In the genomic region with DNA sequence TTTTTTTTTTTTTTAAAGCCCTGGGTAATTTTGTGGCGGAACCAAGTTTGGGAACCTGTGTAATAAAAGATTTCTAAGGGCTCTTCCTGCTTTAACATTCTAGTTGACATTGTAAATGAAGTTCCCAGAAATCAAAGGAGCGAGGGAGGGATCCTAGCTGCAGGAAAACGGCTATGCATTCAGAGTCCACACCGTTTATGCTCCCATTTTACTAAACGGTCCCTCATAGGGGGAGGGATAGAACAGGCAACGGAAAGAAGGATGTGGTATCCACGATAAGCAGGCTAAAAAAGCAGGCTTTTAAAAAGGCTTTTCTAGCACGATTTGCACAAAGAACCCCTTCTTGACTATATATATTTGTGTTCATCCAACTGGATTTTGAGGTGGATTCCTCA, we compare ENCODE assay signal across 8 cellular contexts. TPM values are rescaled to one million over a fixed set of nuclear protein-coding genes. Genes with fewer than 3 reads are reported as not detected.
DNase-seq lines count a peak whose midpoint lies in the region; ATAC-seq lines count a peak whose summit lies in the region.

No MANE protein-coding gene starts in this region.

- H3K4me1 ChIP-seq in HUES64 (ENCODE audit: insufficient read depth, low read length) (peaks cover 6% of the 10 kb centered on the region), subcutaneous abdominal adipose tissue (ENCODE audit: control insufficient read depth in 5 of 5, insufficient read depth in 5 of 5, low read length in 5 of 5) (peaks cover 0 to 18% (median 12%) of the 10 kb centered on the region in 5 donors)

- no peaks in the 10 kb centered on the region for H3K27me3 ChIP-seq in HUES64 (ENCODE audit: insufficient read depth, low read length)
- H3K27me3 ChIP-seq in subcutaneous abdominal adipose tissue (ENCODE audit: control insufficient read depth in 5 of 5, insufficient read depth in 4 of 5, low read length in 5 of 5) = no peaks in the 10 kb centered on the region

- peak overlapping the region; percentile 57; the same call in 1 of the 2 replicates for H3K27ac ChIP-seq in HUES64 (ENCODE audit: low read depth, low read length)
- peak overlapping the region; percentile 44 for H3K27ac ChIP-seq in angular gyrus (ENCODE audit: low read depth, low read length)
- peak overlapping the region; percentile 24 for H3K27ac ChIP-seq in subcutaneous abdominal adipose tissue (ENCODE audit: low read depth, low read length)

- H3K36me3 ChIP-seq in HUES64 (ENCODE audit: insufficient read depth, low read length) (peaks cover 16% of the 10 kb centered on the region; the same call in 1 of the 2 replicates), subcutaneous abdominal adipose tissue (ENCODE audit: control insufficient read depth in 5 of 5, insufficient read depth in 5 of 5, low read length in 5 of 5) (peaks cover 0 to 5% (median 0%) of the 10 kb centered on the region in 5 donors)

- H3K4me3 ChIP-seq in HUES64 (ENCODE audit: low read length) (peak overlapping the region; percentile 98), subcutaneous abdominal adipose tissue (ENCODE audit: low read depth in 1 of 5, low read length in 5 of 5) (peak overlapping the region; percentile 87 to 100 (median 98))

- DNase-seq in DMS153 (lab: John Stamatoyannopoulos, UW) (peak; percentile 25), inferior parietal cortex (ENCODE audit: extremely low spot score) (peak; percentile 12), epidermal melanocyte (ENCODE audit: insufficient read length, low spot score) (no peak)

- 9% methylated on average over 4 of the region's 8 CpGs for WGBS in HUES64

- peak overlapping the region; percentile 83 for H3K9ac ChIP-seq in HUES64 (ENCODE audit: low read depth, low read length)
- peak overlapping the region; percentile 70 to 100 (median 96) for H3K9ac ChIP-seq in subcutaneous abdominal adipose tissue (ENCODE audit: low read length in 5 of 5)

- no peak for ATAC-seq in GM21515 (IDR thresholded peaks at IDR 0.05; ENCODE audit: unreplicated experiment)
- ATAC-seq in HG03280 (IDR thresholded peaks at IDR 0.05; ENCODE audit: unreplicated experiment) = no peak

- H3K9me3 ChIP-seq in HUES64 (ENCODE audit: insufficient read depth, low read depth, low read length) (no peaks in the 10 kb centered on the region), subcutaneous abdominal adipose tissue (ENCODE audit: control insufficient read depth in 5 of 5, low read length in 5 of 5) (no peaks in the 10 kb centered on the region)

RNA-seq across cellular contexts. Expression of a gene that starts 0.6 kb away (rescaled TPM):
- 15.7 TPM for polyA plus RNA-seq in HUES64 (2013, experiment 1 of 2)
- 14.1 TPM for polyA plus RNA-seq in HUES64 (2013, experiment 2 of 2)

RNA-seq across cellular contexts. Expression of a gene that starts 35.7 kb away (rescaled TPM):
- not detected for polyA plus RNA-seq in HUES64 (2013, experiment 1 of 2)
- polyA plus RNA-seq in HUES64 (2013, experiment 2 of 2) = not detected

RNA-seq across cellular contexts. Expression of a gene that starts 56.8 kb away (rescaled TPM):
- polyA plus RNA-seq in HUES64 (2013, experiment 1 of 2) = 55.2 TPM
- 51.2 TPM for polyA plus RNA-seq in HUES64 (2013, experiment 2 of 2)
